ENCODE assay signal across 8 cellular contexts in the genomic region with DNA sequence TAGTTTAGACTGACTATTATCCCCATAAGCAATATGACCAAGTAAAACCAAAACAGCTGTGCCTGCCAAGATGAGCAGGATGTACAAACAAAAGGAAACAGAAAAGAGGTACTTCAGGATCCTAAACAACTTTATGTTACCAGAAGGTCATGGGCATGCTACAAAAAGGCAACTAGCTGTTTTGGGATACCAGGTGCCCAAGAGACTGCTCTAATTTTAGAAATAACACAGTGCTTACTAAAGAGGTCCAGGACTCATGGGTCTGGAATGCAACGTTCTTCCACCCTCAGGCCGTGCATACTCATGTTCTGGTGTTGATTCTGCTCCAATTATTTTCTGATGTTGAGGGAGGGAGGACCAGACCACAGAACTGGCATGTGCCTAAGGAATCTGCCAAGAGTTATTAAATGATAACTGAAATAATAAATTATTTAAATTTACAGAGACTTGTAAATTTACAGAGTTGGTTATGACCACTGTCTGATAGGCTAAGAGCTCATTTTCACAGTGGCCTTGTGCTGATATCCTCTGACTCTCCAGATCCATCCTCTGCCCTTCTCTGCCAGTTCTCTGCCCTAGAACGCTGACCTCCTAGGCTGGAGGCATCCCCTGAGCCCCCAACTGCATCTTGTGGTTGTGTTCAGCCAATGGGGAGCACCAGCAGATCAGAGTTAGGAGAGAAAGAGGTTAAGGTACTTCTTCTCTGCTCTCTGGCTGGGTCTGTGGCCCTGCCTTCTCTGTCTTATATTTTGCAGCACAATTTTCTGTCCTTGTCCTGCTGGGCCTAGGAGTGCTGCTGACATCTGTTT. TPM values are rescaled to one million over a fixed set of nuclear protein-coding genes. Genes with fewer than 3 reads are reported as not detected.
DNase-seq lines count a peak whose midpoint lies in the region; ATAC-seq and TF ChIP-seq lines count a peak whose summit lies in the region.

No MANE protein-coding gene starts in this region.

- peak overlapping the region; percentile 31 for H3K14ac ChIP-seq in neuronal stem cell (ENCODE audit: low read length)

- H2BK120ac ChIP-seq in neuronal stem cell (ENCODE audit: low read depth, low read length), result no peak overlapping the region

- H2BK15ac ChIP-seq in neuronal stem cell (ENCODE audit: low read length), result no peak overlapping the region

- H2AK5ac ChIP-seq in neuronal stem cell (ENCODE audit: low read depth, low read length), result no peak overlapping the region

- ATAC-seq in esophagus mucosa (peak; percentile 53), GM21528 (IDR thresholded peaks at IDR 0.05; ENCODE audit: low FRiP score, unreplicated experiment) (no peak)

- no peak overlapping the region for H3K27ac ChIP-seq in neuronal stem cell (replicated peaks; ENCODE audit: low read length)

- peaks cover 0 to 3% of the 10 kb centered on the region in 2 donors for H3K9me3 ChIP-seq in neuronal stem cell (replicated peaks in 1 of 2; ENCODE audit: control insufficient read depth in 2 of 2, insufficient read depth in 1 of 2, low read depth in 1 of 2, low read length in 2 of 2)

- no peaks in the 10 kb centered on the region for H3K79me1 ChIP-seq in neuronal stem cell (ENCODE audit: low read depth, low read length)

- no peak overlapping the region for H3K18ac ChIP-seq in neuronal stem cell (ENCODE audit: low read length)

- WGBS in neuronal stem cell (ENCODE audit: extremely low coverage in 2 of 2, insufficient read length in 2 of 2, insufficient replicate concordance in 1 of 2), 2 donors, result no CpG with 5 or more reads among the region's 3 CpGs

- DNase-seq in AG09309 (ENCODE audit: low read depth) (peak; percentile 91), NCI-H345 (lab: John Stamatoyannopoulos, UW) (peak; percentile 17), neuronal stem cell (ENCODE audit: low spot score) (no peak), NAMALWA (ENCODE audit: low spot score) (no peak), HPDE6-E6E7 (ENCODE audit: extremely low spot score) (no peak), NK-92 (lab: John Stamatoyannopoulos, UW; ENCODE audit: unreplicated experiment) (no peak)

- no peak overlapping the region for H3K4me3 ChIP-seq in AG09309 (ENCODE audit: control insufficient read depth, low read depth, low read length)
- no peak overlapping the region for H3K4me3 ChIP-seq in neuronal stem cell (ENCODE audit: low read length in 2 of 2)

- no peak overlapping the region for H4K91ac ChIP-seq in neuronal stem cell (ENCODE audit: low read depth, low read length, poor library complexity)

- peak overlapping the region; percentile 60 for H2BK12ac ChIP-seq in neuronal stem cell (ENCODE audit: low read length)

- TF ChIP-seq CTCF in AG09309 (IDR thresholded peaks at IDR 0.05; ENCODE audit: control insufficient read depth, insufficient read depth, low read depth, low read length, missing control alignments), result no peak

- H3K4ac ChIP-seq in neuronal stem cell (ENCODE audit: low read length), result no peak overlapping the region

- peaks cover 0 to 4% of the 10 kb centered on the region in 2 donors for H3K4me1 ChIP-seq in neuronal stem cell (ENCODE audit: control insufficient read depth in 2 of 2, insufficient read depth in 1 of 2, low read depth in 1 of 2, low read length in 2 of 2)

- no peak overlapping the region for H4K8ac ChIP-seq in neuronal stem cell (ENCODE audit: low read depth, low read length)

- no peak overlapping the region for H3K9ac ChIP-seq in neuronal stem cell (ENCODE audit: low read depth, low read length, poor library complexity)

- peaks cover 0 to 8% of the 10 kb centered on the region in 2 donors for H3K36me3 ChIP-seq in neuronal stem cell (replicated peaks in 1 of 2; ENCODE audit: control insufficient read depth in 2 of 2, insufficient read depth in 2 of 2, low read length in 2 of 2)

- H2BK5ac ChIP-seq in neuronal stem cell (ENCODE audit: low read length), result no peak overlapping the region

- no peak overlapping the region for H3K4me2 ChIP-seq in neuronal stem cell (ENCODE audit: insufficient read depth, low read length, poor library complexity, severe bottlenecking)

- no peak overlapping the region for H3K23ac ChIP-seq in neuronal stem cell (ENCODE audit: low read depth, low read length, poor library complexity)

- no peak overlapping the region for H2AFZ ChIP-seq in neuronal stem cell (ENCODE audit: low read length)

- no peaks in the 10 kb centered on the region for H3K27me3 ChIP-seq in neuronal stem cell (ENCODE audit: control insufficient read depth in 3 of 3, insufficient read depth in 3 of 3, low read depth in 1 of 3, low read length in 3 of 3)

RNA-seq across cellular contexts. Expression of a gene that starts 37.7 kb away (rescaled TPM):
- 52.1 TPM for total RNA-seq in esophagus mucosa
- polyA plus RNA-seq in neuronal stem cell (2013, experiment 1 of 2), result 8.7 TPM
- 8.7 TPM for polyA plus RNA-seq in neuronal stem cell (2013, experiment 2 of 2)

RNA-seq across cellular contexts. Expression of a gene that starts 54.6 kb away (rescaled TPM):
- 11.7 TPM for total RNA-seq in esophagus mucosa
- 34.5 TPM for polyA plus RNA-seq in neuronal stem cell (2013, experiment 1 of 2)
- polyA plus RNA-seq in neuronal stem cell (2013, experiment 2 of 2), result 35.0 TPM

Comparison
In these comparisons a context has a peak if more than half of its experiments do, and no peak if none do; other contexts are left out.
1. DNase-seq: peak in AG09309 (single experiment) and NCI-H345 (single experiment); none in neuronal stem cell (single experiment), NAMALWA (single experiment), HPDE6-E6E7 (single experiment) and NK-92 (single experiment).